In genomic region chr19:55117063-55117635, GRCh38 we compare ENCODE assay signal across 6 cellular contexts. TPM values are rescaled to one million over a fixed set of nuclear protein-coding genes. Genes with fewer than 3 reads are reported as not detected.
A peak's percentile ranks its signal among the peaks of the same experiment; 100 is the strongest.
DNase-seq lines count a peak whose midpoint lies in the region; ATAC-seq and TF ChIP-seq lines count a peak whose summit lies in the region.

No MANE protein-coding gene starts in this region.

- no peak for DNase-seq in dorsolateral prefrontal cortex
- DNase-seq in DMS153 (lab: John Stamatoyannopoulos, UW): no peak
- no peak for DNase-seq in NCI-H774 (lab: John Stamatoyannopoulos, UW)

- H3K4me3 ChIP-seq in dorsolateral prefrontal cortex: peak overlapping the region; percentile 58 to 93 (median 84)
- H3K4me3 ChIP-seq in rectal smooth muscle tissue (ENCODE audit: low read length): peak overlapping the region; percentile 76

- H3K27me3 ChIP-seq in dorsolateral prefrontal cortex (no peaks in the 10 kb centered on the region), rectal smooth muscle tissue (ENCODE audit: control insufficient read depth, insufficient read depth, low read length) (no peaks in the 10 kb centered on the region)

- H3K27ac ChIP-seq in dorsolateral prefrontal cortex (peak overlapping the region in 53 of 59 donors; percentile 30 to 92 (median 70)), rectal smooth muscle tissue (ENCODE audit: low read depth, low read length) (peak overlapping the region; percentile 95)

- H3K36me3 ChIP-seq in rectal smooth muscle tissue (ENCODE audit: control insufficient read depth, insufficient read depth, low read length): no peaks in the 10 kb centered on the region

- ATAC-seq in GM18511 (IDR thresholded peaks at IDR 0.05; ENCODE audit: unreplicated experiment) (peak; percentile 8), HG03159 (IDR thresholded peaks at IDR 0.05; ENCODE audit: unreplicated experiment) (peak; percentile 8)

- peak overlapping the region; percentile 81 for H3K9ac ChIP-seq in rectal smooth muscle tissue (ENCODE audit: low read length)

- intact Hi-C loops in dorsolateral prefrontal cortex (cut with DNase I): loop anchor here in 1 of 2 donors (1.0 to 10.0 kb wide), 4 partner anchors 54 to 1028 kb away; partner anchors contain the start of genes PPP6R1, RDH13 and ZNF444

- TF ChIP-seq CTCF in dorsolateral prefrontal cortex (IDR thresholded peaks at IDR 0.05 in 54 of 56, conservative IDR thresholded peaks at IDR 0.05 in 2 of 56; ENCODE audit: low read depth in 1 of 56, partially characterized antibody in 56 of 56): no peak

- peaks cover 18% of the 10 kb centered on the region for H3K4me1 ChIP-seq in rectal smooth muscle tissue (ENCODE audit: control insufficient read depth, insufficient read depth, low read length)

RNA-seq across cellular contexts. Expression of gene PPP1R12C, which starts 0.3 kb away (rescaled TPM):
- 100 to 1,000 TPM; 105 to 212 (median 148) TPM for total RNA-seq in dorsolateral prefrontal cortex

RNA-seq across cellular contexts. Expression of gene TNNT1, which starts 31.9 kb away (rescaled TPM):
- 10 to 100 TPM in 68 of 120 experiments, 1 to 10 TPM in 52; 1.3 to 45.0 (median 10.7) TPM for total RNA-seq in dorsolateral prefrontal cortex

RNA-seq across cellular contexts. Expression of gene TNNI3, which starts 40.4 kb away (rescaled TPM):
- total RNA-seq in dorsolateral prefrontal cortex: 1 to 10 TPM in 7 of 120 experiments, under 1 TPM in 5, not detected in 108; 0.73 to 2.4 (median 1.2) TPM

RNA-seq across cellular contexts. Expression of gene EPS8L1, which starts 41.5 kb away (rescaled TPM):
- total RNA-seq in dorsolateral prefrontal cortex: 1 to 10 TPM in 45 of 120 experiments, under 1 TPM in 28, not detected in 47; 0.16 to 4.1 (median 1.1) TPM

RNA-seq across cellular contexts. Expression of gene DNAAF3, which starts 49.3 kb away (rescaled TPM):
- 1 to 10 TPM in 38 of 120 experiments, under 1 TPM in 36, not detected in 46; 0.28 to 3.9 (median 1.0) TPM for total RNA-seq in dorsolateral prefrontal cortex
